Comparison of ENCODE assay signal across 16 cellular contexts in the genomic region with DNA sequence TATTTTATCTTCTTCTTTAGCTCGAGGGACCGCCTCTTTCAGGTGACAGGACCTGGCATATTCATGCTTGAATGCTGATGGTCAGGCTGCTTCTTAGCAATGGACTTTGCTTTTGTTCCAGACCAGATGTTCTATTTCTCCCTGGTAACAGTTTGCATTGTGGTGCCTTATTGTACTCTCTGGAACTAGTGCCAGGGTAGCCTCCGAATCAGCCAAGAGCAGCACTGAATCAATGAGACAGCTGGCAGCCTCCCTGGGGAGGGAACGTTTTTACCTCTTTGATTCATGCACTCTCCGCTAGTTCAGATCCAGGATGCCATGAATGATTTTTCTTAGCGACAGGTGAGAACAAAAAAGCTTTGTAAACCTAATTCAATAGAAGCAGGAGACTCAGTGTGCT. TPM values are rescaled to one million over a fixed set of nuclear protein-coding genes. Genes with fewer than 3 reads are reported as not detected.
A peak's percentile ranks its signal among the peaks of the same experiment; 100 is the strongest.
DNase-seq lines count a peak whose midpoint lies in the region; ATAC-seq, FAIRE-seq and TF ChIP-seq lines count a peak whose summit lies in the region.
"Had no signal": no experiment of that assay in that cellular context is flagged by ENCODE, and none has a peak within 500 bp of the region (broad histone marks: within the 10 kb centered on the region; RNA-seq: fewer than 3 reads in every experiment).

No MANE protein-coding gene starts in this region.

- no peak overlapping the region for H3K4me3 ChIP-seq in neural progenitor cell

- no peak for ATAC-seq in GM18498 (IDR thresholded peaks at IDR 0.05; ENCODE audit: unreplicated experiment)
- ATAC-seq: activated T-cell treated with anti-CD3 and anti-CD28 coated beads, Interleukin-2, amount 50 U/mL, for 4 hours had no signal

- no peaks in the 10 kb centered on the region for H3K36me3 ChIP-seq in neural progenitor cell

- no peaks in the 10 kb centered on the region for H3K27me3 ChIP-seq in neural progenitor cell

- H3K9me3 ChIP-seq in neural progenitor cell (ENCODE audit: low read depth), result no peaks in the 10 kb centered on the region

- peaks cover 4% of the 10 kb centered on the region for H3K9me3 Mint-ChIP-seq in neural progenitor cell

- no peak for FAIRE-seq in HTR-8/SVneo (lab: Jason Lieb, UNC)

- peaks cover 27% of the 10 kb centered on the region for H3K4me1 ChIP-seq in neural progenitor cell

- no peaks in the 10 kb centered on the region for H3K27me3 Mint-ChIP-seq in neural progenitor cell (ENCODE audit: insufficient read depth, low read depth)

- H3K27ac ChIP-seq in neural progenitor cell, result no peak overlapping the region

- no peaks in the 10 kb centered on the region for H3K79me2 ChIP-seq in neural progenitor cell (ENCODE audit: low read depth)

- no peak overlapping the region for H3K9ac ChIP-seq in neural progenitor cell

- no peak overlapping the region for H3K27ac Mint-ChIP-seq in neural progenitor cell

- H3K36me3 Mint-ChIP-seq in neural progenitor cell, result no peaks in the 10 kb centered on the region

- H2AFZ ChIP-seq in neural progenitor cell (replicated peaks), result no peak overlapping the region

- H3F3A ChIP-seq in neural progenitor cell (ENCODE audit: low read depth), result no peaks in the 10 kb centered on the region

- peaks cover 4% of the 10 kb centered on the region for H3K4me1 Mint-ChIP-seq in neural progenitor cell

- H4K20me1 ChIP-seq in neural progenitor cell (ENCODE audit: low read depth), result no peaks in the 10 kb centered on the region

- peak overlapping the region; percentile 39 for H3K4me2 ChIP-seq in neural progenitor cell

- H3K4me3 Mint-ChIP-seq in neural progenitor cell, result no peak overlapping the region
- H3K4me3 Mint-ChIP-seq: activated T-cell treated with anti-CD3 and anti-CD28 coated beads, Interleukin-2, amount 50 U/mL, for 4 hours had no signal

- DNase-seq in DMS153 (lab: John Stamatoyannopoulos, UW) (peak; percentile 98), NCI-H2029 (lab: John Stamatoyannopoulos, UW) (peak; percentile 65), amygdala (lab: John Stamatoyannopoulos, UW) (peak in 45 of 56 donors; percentile 1 to 73 (median 30)), neural progenitor cell (ENCODE audit: low spot score) (peak; percentile 27), HTR-8/SVneo (ENCODE audit: insufficient read length, low spot score) (no peak), GM19238 (ENCODE audit: insufficient read length, low spot score) (no peak), DMS79 (lab: John Stamatoyannopoulos, UW) (no peak)
- DNase-seq: activated T-cell treated with anti-CD3 and anti-CD28 coated beads, Interleukin-2, amount 50 U/mL, for 4 hours; amniotic stem cell; cortex of kidney; DMS79 treated with DMSO at 0.1 percent for 48 hours; T-helper 1 cell had no signal

- TF ChIP-seq CTCF in neural progenitor cell (IDR thresholded peaks at IDR 0.05), result no peak

RNA-seq across cellular contexts. Expression of a gene that starts 54.1 kb away (rescaled TPM):
- 0.71 TPM in 1 of 2 replicates, not detected in the other for total RNA-seq in neural progenitor cell (ENCODE audit: low replicate concordance)
- total RNA-seq: mesenteric fat pad, pulmonary artery endothelial cell, ureter had no signal

Comparison
In these comparisons a context has a peak if more than half of its experiments do, and no peak if none do; other contexts are left out.
1. DNase-seq: peak in DMS153 (single experiment), NCI-H2029 (single experiment), amygdala (45 of 56) and neural progenitor cell (single experiment); none in HTR-8/SVneo (single experiment), GM19238 (single experiment) and DMS79 (single experiment).